24 cellular contexts compared by ENCODE assay signal in genomic region chr1:118075116-118075515, GRCh38.
DNase-seq lines count a peak whose midpoint lies in the region; ATAC-seq, FAIRE-seq and TF ChIP-seq lines count a peak whose summit lies in the region.
"Had no signal": no experiment of that assay in that cellular context is flagged by ENCODE, and none has a peak within 500 bp of the region (broad histone marks: within the 10 kb centered on the region; RNA-seq: fewer than 3 reads in every experiment).

No MANE protein-coding gene starts in this region.

- H4K20me1 ChIP-seq in endothelial cell of umbilical vein (replicated peaks; ENCODE audit: control insufficient read depth, extremely low read depth, insufficient read depth, low read length): no peaks in the 10 kb centered on the region
- no peaks in the 10 kb centered on the region for H4K20me1 ChIP-seq in hepatocyte (ENCODE audit: insufficient read depth, poor library complexity, severe bottlenecking)

- no peak for TF ChIP-seq POLR2A in endothelial cell of umbilical vein (IDR thresholded peaks at IDR 0.05; ENCODE audit: low read depth, low read length)

- H3K36me3 ChIP-seq in endothelial cell of umbilical vein (ENCODE audit: control insufficient read depth in 2 of 2, extremely low read depth in 1 of 2, insufficient read depth in 2 of 2, low read length in 2 of 2) (no peaks in the 10 kb centered on the region), hepatocyte (replicated peaks; ENCODE audit: insufficient read depth, low read depth) (no peaks in the 10 kb centered on the region)
- H3K36me3 ChIP-seq: colonic mucosa, right atrium auricular region, suprapubic skin, uterus had no signal

- CTCF ChIA-PET in endothelial cell of umbilical vein (lab: Charles Lee): interaction anchor here (0.8 to 1.0 kb wide), 2 partner anchors 35 to 933 kb away, joined by 3 read pairs; no protein-coding TSS in a partner anchor

- TF ChIP-seq CTCF in endothelial cell of umbilical vein (IDR thresholded peaks at IDR 0.05; ENCODE audit: extremely low read depth in 1 of 2, insufficient read depth in 1 of 2, low read depth in 1 of 2, low read length in 2 of 2) (no peak), hepatocyte (IDR thresholded peaks at IDR 0.05; ENCODE audit: poor library complexity) (no peak)

- in situ Hi-C loops in ACHN (cut with HindIII; ENCODE audit: low pct_ligation_motif_present, low pct_unique_long_range_greater_than_20kb, low sequenced_read_pairs): no loop called here

- DNase-seq in DMS153 (lab: John Stamatoyannopoulos, UW) (peak; percentile 23), DMS153 treated with DMSO at 0.1 percent for 48 hours (lab: John Stamatoyannopoulos, UW; ENCODE audit: unreplicated experiment) (no peak), NCI-H69 (lab: John Stamatoyannopoulos, UW) (peak; percentile 40), endothelial cell of umbilical vein (ENCODE audit: low read depth, low spot score) (no peak), renal cortical epithelial cell (ENCODE audit: low read depth) (peak; percentile 15), hepatocyte (ENCODE audit: low spot score) (no peak), ACHN (no peak)
- DNase-seq: 8988T; activated CD4-positive, alpha-beta T cell treated with anti-CD3 and anti-CD28 coated beads for 4 hours; activated CD8-positive, alpha-beta memory T cell treated with anti-CD3 and anti-CD28 coated beads, Interleukin-2, amount 10 ng/mL, durations not matched to agents 7 days and 5 days; activated naive CD8-positive, alpha-beta T cell treated with anti-CD3 and anti-CD28 coated beads for 36 hours; colonic mucosa; COR-L47; Karpas-422; left colon; naive thymus-derived CD4-positive, alpha-beta T cell; NCI-H1417; NCI-H524; stimulated activated CD4-positive, alpha-beta T cell treated with anti-CD3 and anti-CD28 coated beads, Interleukin-15, amount 100 ng/mL, for 24 hours; uterus had no signal

- H3K4me3 ChIP-seq in endothelial cell of umbilical vein (replicated peaks in 1 of 3; ENCODE audit: insufficient read depth in 1 of 3, low read depth in 1 of 3, low read length in 3 of 3) (no peak overlapping the region), hepatocyte (no peak overlapping the region)
- H3K4me3 ChIP-seq: colonic mucosa, right atrium auricular region, suprapubic skin, uterus had no signal

- H3K9me2 ChIP-seq in hepatocyte (replicated peaks; ENCODE audit: insufficient read depth): no peaks in the 10 kb centered on the region

- H3K4me1 ChIP-seq in endothelial cell of umbilical vein (ENCODE audit: control insufficient read depth, extremely low read depth, insufficient read depth, low read length) (no peaks in the 10 kb centered on the region), hepatocyte (ENCODE audit: insufficient read depth) (no peaks in the 10 kb centered on the region)
- H3K4me1 ChIP-seq: colonic mucosa, right atrium auricular region, suprapubic skin, uterus had no signal

- H3K9me3 ChIP-seq in endothelial cell of umbilical vein (replicated peaks; ENCODE audit: control insufficient read depth, insufficient read depth, low read length): no peaks in the 10 kb centered on the region
- H3K9me3 ChIP-seq in hepatocyte (ENCODE audit: low read depth): no peaks in the 10 kb centered on the region
- H3K9me3 ChIP-seq: colonic mucosa, right atrium auricular region, suprapubic skin, uterus had no signal

- no peaks in the 10 kb centered on the region for H3K9me1 ChIP-seq in endothelial cell of umbilical vein (replicated peaks; ENCODE audit: control insufficient read depth, extremely low read depth, insufficient read depth, low read length)

- BruUV-seq in endothelial cell of umbilical vein (replicated peaks; lab: Mats Ljungman, UMichigan): no TSS peak

- WGBS in hepatocyte (ENCODE audit: low lambda C conversion rate, missing lambda C conversion rate): 84% methylated on average over 3 of the region's 3 CpGs

- H3K4me2 ChIP-seq in endothelial cell of umbilical vein (ENCODE audit: insufficient read depth, low read length) (no peak overlapping the region), hepatocyte (no peak overlapping the region)

- ATAC-seq in HG03045 (IDR thresholded peaks at IDR 0.05; ENCODE audit: unreplicated experiment): no peak
- ATAC-seq: activated CD8-positive, alpha-beta memory T cell treated with anti-CD3 and anti-CD28 coated beads, Interleukin-2, amount 10 ng/mL, durations not matched to agents 7 days and 5 days; left colon; naive thymus-derived CD4-positive, alpha-beta T cell had no signal

- POLR2A ChIA-PET in endothelial cell of umbilical vein (lab: Charles Lee): no interaction called here

- H3K27ac ChIP-seq in endothelial cell of umbilical vein (ENCODE audit: insufficient read depth, low read depth, low read length): no peak overlapping the region
- H3K27ac ChIP-seq in hepatocyte: no peak overlapping the region
- H3K27ac ChIP-seq: colonic mucosa, right atrium auricular region, suprapubic skin, uterus had no signal

- H3K27me3 ChIP-seq in endothelial cell of umbilical vein (ENCODE audit: control insufficient read depth in 2 of 2, insufficient read depth in 2 of 2, low read length in 2 of 2): no peaks in the 10 kb centered on the region
- no peaks in the 10 kb centered on the region for H3K27me3 ChIP-seq in hepatocyte
- H3K27me3 ChIP-seq: colonic mucosa, right atrium auricular region, suprapubic skin, uterus had no signal

- FAIRE-seq in endothelial cell of umbilical vein (lab: Jason Lieb, UNC): no peak
- FAIRE-seq: G401.6 had no signal

- no peak overlapping the region for H2AFZ ChIP-seq in endothelial cell of umbilical vein (ENCODE audit: low read depth, low read length)
- H2AFZ ChIP-seq in hepatocyte: no peak overlapping the region

- intact Hi-C loops in endothelial cell of umbilical vein (cut with micrococcal nuclease): loop anchor here (10.0 kb wide), 1 partner anchor 930 kb away; no protein-coding TSS in a partner anchor

- no peak overlapping the region for H3K9ac ChIP-seq in endothelial cell of umbilical vein (replicated peaks; ENCODE audit: extremely low read depth, insufficient read depth, low read length)

- H3K79me2 ChIP-seq in endothelial cell of umbilical vein (ENCODE audit: control insufficient read depth, insufficient read depth, low read length): no peaks in the 10 kb centered on the region
- H3K79me2 ChIP-seq in hepatocyte: no peaks in the 10 kb centered on the region

- dilution Hi-C loops in endothelial cell of umbilical vein (cut with MboI; ENCODE audit: extremely low pct_ligation_motif_present, low sequenced_read_pairs): no loop called here

TF ChIP-seq in endothelial cell of umbilical vein, 7 proteins besides CTCF, POLR2A, EP300 and RAD21:
- no peak for TF ChIP-seq MAX (IDR thresholded peaks at IDR 0.05; ENCODE audit: insufficient read depth, insufficient read length)
- TF ChIP-seq POLR2AphosphoS5 (IDR thresholded peaks at IDR 0.05; ENCODE audit: insufficient read depth, low read depth, low read length): no peak
- peak; percentile 24 for TF ChIP-seq JUN (IDR thresholded peaks at IDR 0.05; ENCODE audit: borderline replicate concordance, insufficient read depth, insufficient read length, low read depth)

Comparison
In these comparisons a context has a peak if more than half of its experiments do, and no peak if none do; other contexts are left out.
1. DNase-seq: peak in DMS153 (single experiment), NCI-H69 (single experiment) and renal cortical epithelial cell (single experiment); none in DMS153 treated with DMSO at 0.1 percent for 48 hours (single experiment), endothelial cell of umbilical vein (single experiment), hepatocyte (single experiment) and ACHN (single experiment).